ENCODE assay signal across 1 cellular context in genomic region chr14:20434701-20435453, GRCh38.
TF ChIP-seq lines count a peak whose summit lies in the region.

No MANE protein-coding gene starts in this region.

TF ChIP-seq in endothelial cell of umbilical vein, 7 proteins besides CTCF, POLR2A, EP300 and RAD21:
- TF ChIP-seq EZH2 (IDR thresholded peaks at IDR 0.05; ENCODE audit: borderline replicate concordance, low read depth, low read length, severe bottlenecking) (no peak), JUN (IDR thresholded peaks at IDR 0.05; ENCODE audit: borderline replicate concordance, insufficient read depth, insufficient read length, low read depth) (no peak), FOS (IDR thresholded peaks at IDR 0.05; ENCODE audit: borderline replicate concordance, insufficient read depth, low read length) (no peak), GATA2 (IDR thresholded peaks at IDR 0.05; ENCODE audit: insufficient read depth, insufficient read length, low read depth, low read length) (no peak), MYC (IDR thresholded peaks at IDR 0.05; ENCODE audit: low read depth, low read length) (no peak), POLR2AphosphoS5 (IDR thresholded peaks at IDR 0.05; ENCODE audit: insufficient read depth, low read depth, low read length) (no peak)
- TF ChIP-seq, protein P1, sequence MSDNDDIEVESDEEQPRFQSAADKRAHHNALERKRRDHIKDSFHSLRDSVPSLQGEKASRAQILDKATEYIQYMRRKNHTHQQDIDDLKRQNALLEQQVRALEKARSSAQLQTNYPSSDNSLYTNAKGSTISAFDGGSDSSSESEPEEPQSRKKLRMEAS (IDR thresholded peaks at IDR 0.05; ENCODE audit: insufficient read depth, insufficient read length) = no peak
TF ChIP-seq in endothelial cell of umbilical vein: peak in this region for 0.
